Comparison of ENCODE assay signal across 1 cellular context in the genomic region with DNA sequence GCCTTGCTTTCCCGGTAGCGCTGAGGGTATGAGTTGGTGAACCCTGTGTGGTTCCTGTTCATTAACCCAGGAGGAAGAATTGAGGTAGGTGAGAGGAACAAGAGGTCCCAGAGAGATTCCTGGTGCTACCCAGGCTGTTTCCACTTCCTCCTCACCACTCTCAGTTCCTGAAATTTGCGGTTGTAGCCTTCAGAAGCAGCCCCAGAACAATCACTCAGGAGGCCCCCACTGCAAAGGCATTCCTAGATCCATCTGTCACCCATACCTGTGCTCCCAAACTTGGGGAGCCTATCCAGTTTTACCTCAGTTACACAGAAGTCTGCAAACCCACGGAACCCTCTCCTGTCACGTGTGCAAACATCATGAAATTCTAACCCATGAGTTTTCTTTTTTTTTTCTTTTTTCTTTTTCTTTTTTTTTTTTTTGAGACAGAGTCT.
TF ChIP-seq lines count a peak whose summit lies in the region.

No MANE protein-coding gene starts in this region.

TF ChIP-seq in GM23338, 12 proteins besides CTCF, POLR2A, EP300 and RAD21 (continued from another document):
- TF ChIP-seq, protein P1, sequence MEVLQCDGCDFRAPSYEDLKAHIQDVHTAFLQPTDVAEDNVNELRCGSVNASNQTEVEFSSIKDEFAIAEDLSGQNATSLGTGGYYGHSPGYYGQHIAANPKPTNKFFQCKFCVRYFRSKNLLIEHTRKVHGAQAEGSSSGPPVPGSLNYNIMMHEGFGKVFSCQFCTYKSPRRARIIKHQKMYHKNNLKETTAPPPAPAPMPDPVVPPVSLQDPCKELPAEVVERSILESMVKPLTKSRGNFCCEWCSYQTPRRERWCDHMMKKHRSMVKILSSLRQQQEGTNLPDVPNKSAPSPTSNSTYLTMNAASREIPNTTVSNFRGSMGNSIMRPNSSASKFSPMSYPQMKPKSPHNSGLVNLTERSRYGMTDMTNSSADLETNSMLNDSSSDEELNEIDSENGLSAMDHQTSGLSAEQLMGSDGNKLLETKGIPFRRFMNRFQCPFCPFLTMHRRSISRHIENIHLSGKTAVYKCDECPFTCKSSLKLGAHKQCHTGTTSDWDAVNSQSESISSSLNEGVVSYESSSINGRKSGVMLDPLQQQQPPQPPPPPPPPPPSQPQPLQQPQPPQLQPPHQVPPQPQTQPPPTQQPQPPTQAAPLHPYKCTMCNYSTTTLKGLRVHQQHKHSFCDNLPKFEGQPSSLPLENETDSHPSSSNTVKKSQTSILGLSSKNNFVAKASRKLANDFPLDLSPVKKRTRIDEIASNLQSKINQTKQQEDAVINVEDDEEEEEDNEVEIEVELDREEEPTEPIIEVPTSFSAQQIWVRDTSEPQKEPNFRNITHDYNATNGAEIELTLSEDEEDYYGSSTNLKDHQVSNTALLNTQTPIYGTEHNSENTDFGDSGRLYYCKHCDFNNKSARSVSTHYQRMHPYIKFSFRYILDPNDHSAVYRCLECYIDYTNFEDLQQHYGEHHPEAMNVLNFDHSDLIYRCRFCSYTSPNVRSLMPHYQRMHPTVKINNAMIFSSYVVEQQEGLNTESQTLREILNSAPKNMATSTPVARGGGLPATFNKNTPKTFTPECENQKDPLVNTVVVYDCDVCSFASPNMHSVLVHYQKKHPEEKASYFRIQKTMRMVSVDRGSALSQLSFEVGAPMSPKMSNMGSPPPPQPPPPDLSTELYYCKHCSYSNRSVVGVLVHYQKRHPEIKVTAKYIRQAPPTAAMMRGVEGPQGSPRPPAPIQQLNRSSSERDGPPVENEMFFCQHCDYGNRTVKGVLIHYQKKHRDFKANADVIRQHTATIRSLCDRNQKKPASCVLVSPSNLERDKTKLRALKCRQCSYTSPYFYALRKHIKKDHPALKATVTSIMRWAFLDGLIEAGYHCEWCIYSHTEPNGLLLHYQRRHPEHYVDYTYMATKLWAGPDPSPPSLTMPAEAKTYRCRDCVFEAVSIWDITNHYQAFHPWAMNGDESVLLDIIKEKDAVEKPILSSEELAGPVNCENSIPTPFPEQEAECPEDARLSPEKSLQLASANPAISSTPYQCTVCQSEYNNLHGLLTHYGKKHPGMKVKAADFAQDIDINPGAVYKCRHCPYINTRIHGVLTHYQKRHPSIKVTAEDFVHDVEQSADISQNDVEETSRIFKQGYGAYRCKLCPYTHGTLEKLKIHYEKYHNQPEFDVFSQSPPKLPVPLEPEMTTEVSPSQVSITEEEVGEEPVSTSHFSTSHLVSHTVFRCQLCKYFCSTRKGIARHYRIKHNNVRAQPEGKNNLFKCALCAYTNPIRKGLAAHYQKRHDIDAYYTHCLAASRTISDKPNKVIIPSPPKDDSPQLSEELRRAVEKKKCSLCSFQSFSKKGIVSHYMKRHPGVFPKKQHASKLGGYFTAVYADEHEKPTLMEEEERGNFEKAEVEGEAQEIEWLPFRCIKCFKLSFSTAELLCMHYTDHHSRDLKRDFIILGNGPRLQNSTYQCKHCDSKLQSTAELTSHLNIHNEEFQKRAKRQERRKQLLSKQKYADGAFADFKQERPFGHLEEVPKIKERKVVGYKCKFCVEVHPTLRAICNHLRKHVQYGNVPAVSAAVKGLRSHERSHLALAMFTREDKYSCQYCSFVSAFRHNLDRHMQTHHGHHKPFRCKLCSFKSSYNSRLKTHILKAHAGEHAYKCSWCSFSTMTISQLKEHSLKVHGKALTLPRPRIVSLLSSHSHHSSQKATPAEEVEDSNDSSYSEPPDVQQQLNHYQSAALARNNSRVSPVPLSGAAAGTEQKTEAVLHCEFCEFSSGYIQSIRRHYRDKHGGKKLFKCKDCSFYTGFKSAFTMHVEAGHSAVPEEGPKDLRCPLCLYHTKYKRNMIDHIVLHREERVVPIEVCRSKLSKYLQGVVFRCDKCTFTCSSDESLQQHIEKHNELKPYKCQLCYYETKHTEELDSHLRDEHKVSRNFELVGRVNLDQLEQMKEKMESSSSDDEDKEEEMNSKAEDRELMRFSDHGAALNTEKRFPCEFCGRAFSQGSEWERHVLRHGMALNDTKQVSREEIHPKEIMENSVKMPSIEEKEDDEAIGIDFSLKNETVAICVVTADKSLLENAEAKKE (CRISPR knock-in tag; IDR thresholded peaks at IDR 0.05) = no peak
- TF ChIP-seq JUNB (IDR thresholded peaks at IDR 0.05; ENCODE audit: unreplicated experiment) = no peak
- TF ChIP-seq STAT1 (IDR thresholded peaks at IDR 0.05; ENCODE audit: unreplicated experiment) = no peak
